13 cellular contexts compared by ENCODE assay signal in genomic region chr1:197400522-197400902, GRCh38.
DNase-seq lines count a peak whose midpoint lies in the region; ATAC-seq, FAIRE-seq and TF ChIP-seq lines count a peak whose summit lies in the region.
"Had no signal": no experiment of that assay in that cellular context is flagged by ENCODE, and none has a peak within 500 bp of the region (broad histone marks: within the 10 kb centered on the region; RNA-seq: fewer than 3 reads in every experiment).

No MANE protein-coding gene starts in this region.

- H2AFZ ChIP-seq in Karpas-422 (ENCODE audit: low read length): peak overlapping the region; percentile 67; the same call in 1 of the 2 replicates
- H2AFZ ChIP-seq: GM23338, PC-9 had no signal

- H3K36me3 ChIP-seq in Karpas-422 (ENCODE audit: insufficient read depth, low read length): no peaks in the 10 kb centered on the region
- H3K36me3 ChIP-seq in sigmoid colon: no peaks in the 10 kb centered on the region
- H3K36me3 ChIP-seq: SJCRH30 had no signal

- WGBS in A549 (ENCODE audit: missing lambda C conversion rate): 58% methylated on average over 2 of the region's 2 CpGs
- 53 to 75% methylated on average over 2 of the region's 2 CpGs for WGBS in sigmoid colon, 2 donors

- no peaks in the 10 kb centered on the region for H3K4me1 ChIP-seq in A549
- peaks cover 4% of the 10 kb centered on the region for H3K4me1 ChIP-seq in Karpas-422 (ENCODE audit: low read length)
- no peaks in the 10 kb centered on the region for H3K4me1 ChIP-seq in sigmoid colon
- H3K4me1 ChIP-seq: SJCRH30 had no signal

- POLR2A ChIA-PET in A549 (lab: Yijun Ruan, JAX): no interaction called here

- H3K9ac ChIP-seq in Karpas-422 (ENCODE audit: low read length): peak overlapping the region; percentile 31; the same call in 1 of the 2 replicates

- TF ChIP-seq CTCF in A549 (IDR thresholded peaks at IDR 0.05): no peak
- TF ChIP-seq CTCF in VCaP (conservative IDR thresholded peaks at IDR 0.05): no peak
- no peak for TF ChIP-seq CTCF in sigmoid colon (IDR thresholded peaks at IDR 0.05)
- no peak for TF ChIP-seq CTCF in GM13977 (IDR thresholded peaks at IDR 0.05; ENCODE audit: extremely low read depth, insufficient read depth, missing control alignments)

- CTCF ChIA-PET in A549 (lab: Yijun Ruan, JAX): interaction anchor here (0.6 to 3.4 kb wide), 10 partner anchors 9 to 1304 kb away, joined by 3 to 13 read pairs (median 4); no protein-coding TSS in a partner anchor

- no peak for TF ChIP-seq POLR2A in A549 (IDR thresholded peaks at IDR 0.05; ENCODE audit: low read length)
- TF ChIP-seq POLR2A in sigmoid colon (IDR thresholded peaks at IDR 0.05): no peak

- peak; percentile 21 for DNase-seq in DMS53 (lab: John Stamatoyannopoulos, UW)
- DNase-seq in DMS53 treated with DMSO at 0.1 percent for 48 hours (lab: John Stamatoyannopoulos, UW; ENCODE audit: unreplicated experiment): no peak
- no peak for DNase-seq in A549 (ENCODE audit: low read depth in 1 of 2, low spot score in 1 of 2)
- DNase-seq in Karpas-422: peak; percentile 15
- no peak for DNase-seq in sigmoid colon
- no peak for DNase-seq in GM13977 (ENCODE audit: low spot score)
- DNase-seq: NCI-H187 treated with DMSO at 0.1 percent for 48 hours had no signal

- H3K9me3 ChIP-seq in A549 (no peaks in the 10 kb centered on the region), Karpas-422 (ENCODE audit: low read length) (no peaks in the 10 kb centered on the region), sigmoid colon (no peaks in the 10 kb centered on the region)
- H3K9me3 ChIP-seq: SJCRH30 had no signal

- H3K4me3 ChIP-seq in A549: no peak overlapping the region
- peak overlapping the region; percentile 35 for H3K4me3 ChIP-seq in Karpas-422 (ENCODE audit: low read length)
- H3K4me3 ChIP-seq in sigmoid colon: no peak overlapping the region
- H3K4me3 ChIP-seq: GM23338, PC-9, SJCRH30 had no signal

- no peaks in the 10 kb centered on the region for H3K79me2 ChIP-seq in Karpas-422 (ENCODE audit: low read length)

- no peaks in the 10 kb centered on the region for H3K9me2 ChIP-seq in Karpas-422 (replicated peaks; ENCODE audit: insufficient read depth, low read length)

- FAIRE-seq in A549 (lab: Jason Lieb, UNC): no peak

- H3K27me3 ChIP-seq in Karpas-422 (ENCODE audit: low read length) (no peaks in the 10 kb centered on the region), sigmoid colon (no peaks in the 10 kb centered on the region)
- H3K27me3 ChIP-seq: SJCRH30 had no signal

- no peak for TF ChIP-seq RAD21 in A549 (conservative IDR thresholded peaks at IDR 0.05 in 1 of 2, IDR thresholded peaks at IDR 0.05 in 1 of 2)

- TF ChIP-seq EP300 in A549 (IDR thresholded peaks at IDR 0.05) (no peak), sigmoid colon (IDR thresholded peaks at IDR 0.05) (no peak)

- intact Hi-C loops in sigmoid colon (cut with DNase I): no loop called here

- no peak overlapping the region for H3K27ac ChIP-seq in A549
- no peak overlapping the region for H3K27ac ChIP-seq in Karpas-422 (ENCODE audit: low read length)
- H3K27ac ChIP-seq in VCaP: peak overlapping the region; percentile 16; the same call in 1 of the 2 replicates
- H3K27ac ChIP-seq in sigmoid colon: no peak overlapping the region
- H3K27ac ChIP-seq: 22Rv1, PC-9, SJCRH30 had no signal

- no peaks in the 10 kb centered on the region for H4K20me1 ChIP-seq in Karpas-422 (ENCODE audit: insufficient read depth, low read depth, low read length)

- in situ Hi-C loops in GM13977 (cut with MboI; ENCODE audit: low pct_unique_long_range_greater_than_20kb, low sequenced_read_pairs, unreplicated experiment): no loop called here

- ATAC-seq in A549 (peak in 1 of 2 experiments; percentile 23; a peak in 1 of 6 replicates), GM21381 (IDR thresholded peaks at IDR 0.05; ENCODE audit: unreplicated experiment) (no peak)

- H3K4me2 ChIP-seq in A549: peak overlapping the region; percentile 39
- peak overlapping the region; percentile 55 for H3K4me2 ChIP-seq in Karpas-422 (ENCODE audit: low read depth, low read length, poor library complexity, severe bottlenecking)
- H3K4me2 ChIP-seq: GM23338, PC-9 had no signal

TF ChIP-seq in A549, 52 proteins besides CTCF, POLR2A, EP300 and RAD21:
- TF ChIP-seq PBX3 (IDR thresholded peaks at IDR 0.05): no peak
- no peak for TF ChIP-seq POLR2AphosphoS2 (conservative IDR thresholded peaks at IDR 0.05; ENCODE audit: low read length)
- no peak for TF ChIP-seq HOXB5 (CRISPR knock-in tag; IDR thresholded peaks at IDR 0.05)
- TF ChIP-seq SREBF2 (IDR thresholded peaks at IDR 0.05): no peak
- no peak for TF ChIP-seq EHF (CRISPR knock-in tag; IDR thresholded peaks at IDR 0.05)

Comparison
In these comparisons a context has a peak if more than half of its experiments do, and no peak if none do; other contexts are left out.
1. DNase-seq: peak in DMS53 (single experiment) and Karpas-422 (single experiment); none in DMS53 treated with DMSO at 0.1 percent for 48 hours (single experiment), A549 (0 of 2), sigmoid colon (single experiment) and GM13977 (single experiment).